ENCODE assay signal across 8 cellular contexts in genomic region chr17:17052462-17053221, GRCh38. TPM values are rescaled to one million over a fixed set of nuclear protein-coding genes. Genes with fewer than 3 reads are reported as not detected.
DNase-seq lines count a peak whose midpoint lies in the region; ATAC-seq and TF ChIP-seq lines count a peak whose summit lies in the region.

No MANE protein-coding gene starts in this region.

- no TSS peak for BruUV-seq in Calu3 (replicated peaks; lab: Mats Ljungman, UMichigan)

- H3K27ac Mint-ChIP-seq in Calu3 (ENCODE audit: unreplicated experiment) (peak overlapping the region; percentile 74), immature natural killer cell (peak overlapping the region in 4 of 6 donors; percentile 17 to 72 (median 60))
- H3K27ac Mint-ChIP-seq in activated T-helper 17 cell treated with anti-CD3 and anti-CD28 coated beads, Interleukin-2, amount 50 U/mL, for 72 hours, result peak overlapping the region; percentile 84

- peak overlapping the region; percentile 43 for H3K4me3 Mint-ChIP-seq in Calu3 (ENCODE audit: low read depth, unreplicated experiment)
- H3K4me3 Mint-ChIP-seq in activated T-helper 17 cell treated with anti-CD3 and anti-CD28 coated beads, Interleukin-2, amount 50 U/mL, for 72 hours, result peak overlapping the region; percentile 33
- peak overlapping the region in 1 of 5 donors; percentile 21 for H3K4me3 Mint-ChIP-seq in immature natural killer cell

- H3K4me1 Mint-ChIP-seq in Calu3 (ENCODE audit: low read depth, unreplicated experiment) (peaks cover 48% of the 10 kb centered on the region), immature natural killer cell (peaks cover 65 to 77% of the 10 kb centered on the region in 2 donors)
- H3K4me1 Mint-ChIP-seq in activated T-helper 17 cell treated with anti-CD3 and anti-CD28 coated beads, Interleukin-2, amount 50 U/mL, for 72 hours, result peaks cover 36% of the 10 kb centered on the region

- in situ Hi-C loops in gastrocnemius medialis (cut with MboI; ENCODE audit: low sequenced_read_pairs in 4 of 4), result no loop called here

- no peaks in the 10 kb centered on the region for H3K9me3 Mint-ChIP-seq in Calu3 (ENCODE audit: low read depth, unreplicated experiment)
- no peaks in the 10 kb centered on the region for H3K9me3 Mint-ChIP-seq in activated T-helper 17 cell treated with anti-CD3 and anti-CD28 coated beads, Interleukin-2, amount 50 U/mL, for 72 hours
- H3K9me3 Mint-ChIP-seq in immature natural killer cell, result no peaks in the 10 kb centered on the region

- DNase-seq in Calu3 (no peak), immature natural killer cell (no peak), gastrocnemius medialis (no peak), medulla oblongata (ENCODE audit: extremely low spot score) (no peak), NCI-H510A treated with DMSO at 0.1 percent for 48 hours (lab: John Stamatoyannopoulos, UW) (no peak)
- DNase-seq in stimulated activated CD4-positive, alpha-beta T cell treated with anti-CD3 and anti-CD28 coated beads, Interleukin-4, amount 100 ng/mL, for 1 hour, result no peak

- CTCF ChIA-PET in Calu3 (lab: Charles Lee), result interaction anchor here (0.6 to 2.0 kb wide), 2 partner anchors 15 to 55 kb away, joined by 3 to 4 read pairs; no protein-coding TSS in a partner anchor

- TF ChIP-seq POLR2A in gastrocnemius medialis (IDR thresholded peaks at IDR 0.05), result no peak

- no peaks in the 10 kb centered on the region for H3K27me3 ChIP-seq in gastrocnemius medialis

- H3K27ac ChIP-seq in gastrocnemius medialis, result peak overlapping the region; percentile 86 to 90 (median 88)

- H3K36me3 Mint-ChIP-seq in Calu3 (ENCODE audit: insufficient read depth, unreplicated experiment) (peaks cover 68% of the 10 kb centered on the region), immature natural killer cell (no peaks in the 10 kb centered on the region)
- peaks cover 10% of the 10 kb centered on the region for H3K36me3 Mint-ChIP-seq in activated T-helper 17 cell treated with anti-CD3 and anti-CD28 coated beads, Interleukin-2, amount 50 U/mL, for 72 hours (ENCODE audit: low read depth)

- intact Hi-C loops in Calu3 (cut with micrococcal nuclease; ENCODE audit: unreplicated experiment) (no loop called here), gastrocnemius medialis (cut with DNase I; ENCODE audit: low total_unique reads) (no loop called here)

- ATAC-seq in activated T-helper 17 cell treated with anti-CD3 and anti-CD28 coated beads, Interleukin-2, amount 50 U/mL, for 72 hours (replicated peaks), result no peak
- no peak for ATAC-seq in gastrocnemius medialis
- ATAC-seq in GM21723 (IDR thresholded peaks at IDR 0.05; ENCODE audit: unreplicated experiment), result no peak

- H3K4me1 ChIP-seq in gastrocnemius medialis, result peaks cover 94 to 99% of the 10 kb centered on the region in 2 donors

- peaks cover 0 to 2% of the 10 kb centered on the region in 2 donors for H3K36me3 ChIP-seq in gastrocnemius medialis

- no peaks in the 10 kb centered on the region for H3K9me3 ChIP-seq in gastrocnemius medialis

- H3K4me3 ChIP-seq in gastrocnemius medialis, result peak overlapping the region in 1 of 4 donors; percentile 9

- H3K27me3 Mint-ChIP-seq in Calu3 (ENCODE audit: unreplicated experiment) (no peaks in the 10 kb centered on the region), immature natural killer cell (ENCODE audit: low read depth in 3 of 3) (peaks cover 0 to 2% (median 0%) of the 10 kb centered on the region in 3 donors)
- H3K27me3 Mint-ChIP-seq in activated T-helper 17 cell treated with anti-CD3 and anti-CD28 coated beads, Interleukin-2, amount 50 U/mL, for 72 hours, result no peaks in the 10 kb centered on the region

- no peak for TF ChIP-seq CTCF in Calu3 (IDR thresholded peaks at IDR 0.05; ENCODE audit: unreplicated experiment)
- TF ChIP-seq CTCF in gastrocnemius medialis (IDR thresholded peaks at IDR 0.05 in 4 of 5, conservative IDR thresholded peaks at IDR 0.05 in 1 of 5), result no peak

RNA-seq across cellular contexts. Expression of gene MPRIP, which starts 10.4 kb away (rescaled TPM):
- total RNA-seq in Calu3 (2022) (338 and 423 TPM in 2 replicates), gastrocnemius medialis (100 to 1,000 TPM in 3 of 4 donors, 10 to 100 TPM in 1; 71.1 to 127 (median 124) TPM)
- total RNA-seq in activated T-helper 17 cell treated with anti-CD3 and anti-CD28 coated beads, Interleukin-2, amount 50 U/mL, for 72 hours, result 100 to 1,000 TPM; 204 to 207 TPM
- 10 to 100 TPM in 1 of 3 donors, 1 to 10 TPM in 2; 1.2 to 15.1 (median 4.2) TPM for polyA plus RNA-seq in immature natural killer cell
